ENCODE assay signal across 10 cellular contexts in the genomic region with DNA sequence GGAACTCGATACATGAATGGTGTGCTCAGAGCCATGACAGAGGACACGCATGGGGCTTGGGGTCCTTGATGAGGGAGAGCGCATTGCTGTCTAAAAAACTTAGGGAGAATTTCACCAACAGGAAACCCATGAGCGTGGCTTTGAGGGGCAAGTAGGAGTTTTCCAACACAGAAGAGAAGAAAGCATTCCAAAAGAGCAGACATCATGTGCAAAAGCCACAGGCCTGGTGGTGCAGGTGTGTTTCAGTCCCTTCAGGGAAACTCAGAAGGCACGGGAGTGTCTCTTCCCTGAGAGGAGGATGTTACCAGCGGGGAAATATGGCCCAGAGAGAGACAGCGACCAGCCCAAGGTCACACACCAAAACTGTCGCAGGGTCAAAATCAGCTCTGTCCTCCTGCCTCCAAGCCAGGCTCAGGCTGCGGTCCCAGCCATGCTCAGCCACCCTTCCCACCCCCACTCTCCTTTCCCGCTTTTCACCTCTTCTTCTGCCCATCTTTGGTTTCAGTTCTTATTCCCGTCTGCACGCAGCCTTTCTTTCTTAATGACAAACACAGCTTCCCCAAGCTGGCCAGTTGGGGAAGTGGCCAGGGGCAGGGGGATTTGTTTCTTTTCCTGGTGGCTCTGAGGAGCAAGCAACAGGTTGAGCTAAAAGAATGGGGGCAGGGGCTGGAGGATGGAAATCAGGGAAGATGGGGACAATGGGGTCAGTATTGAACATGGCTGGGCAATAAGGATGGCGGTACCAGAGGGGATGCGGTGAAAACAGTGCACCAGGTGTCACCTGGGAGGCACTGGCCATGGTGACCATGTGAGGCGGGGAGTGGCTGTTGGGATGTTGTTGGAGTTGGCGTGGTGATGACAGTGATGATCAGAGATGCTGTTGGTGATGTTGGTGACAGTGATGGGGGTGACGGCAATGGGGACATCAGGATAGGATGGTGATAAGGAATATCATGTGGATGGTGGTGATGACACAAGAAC. TPM values are rescaled to one million over a fixed set of nuclear protein-coding genes. Genes with fewer than 3 reads are reported as not detected.
DNase-seq lines count a peak whose midpoint lies in the region; ATAC-seq and TF ChIP-seq lines count a peak whose summit lies in the region.
"Had no signal": no experiment of that assay in that cellular context is flagged by ENCODE, and none has a peak within 500 bp of the region (broad histone marks: within the 10 kb centered on the region; RNA-seq: fewer than 3 reads in every experiment).

No MANE protein-coding gene starts in this region.

- no peak overlapping the region for H2BK5ac ChIP-seq in mesenchymal stem cell (ENCODE audit: low read depth, low read length, poor library complexity, severe bottlenecking)

- no peak for ATAC-seq in CD4-positive, CD25-positive, alpha-beta regulatory T cell (ENCODE audit: low read depth in 2 of 2)
- ATAC-seq in HCT116 (no peak), GM18873 (IDR thresholded peaks at IDR 0.05; ENCODE audit: low FRiP score, unreplicated experiment) (no peak), GM18502 (IDR thresholded peaks at IDR 0.05; ENCODE audit: poor library complexity, unreplicated experiment) (no peak), HG03354 (IDR thresholded peaks at IDR 0.05; ENCODE audit: poor library complexity, severe bottlenecking, unreplicated experiment) (no peak)
- no peak for ATAC-seq in activated T-cell treated with anti-CD3 and anti-CD28 coated beads, Interleukin-2, amount 50 U/mL, for 72 hours (replicated peaks in 1 of 2)

- peak overlapping the region in 1 of 2 experiments; percentile 40 for H2BK12ac ChIP-seq in mesenchymal stem cell (ENCODE audit: low read length in 2 of 2)

- no peak for TF ChIP-seq RAD21 in HCT116 (IDR thresholded peaks at IDR 0.05; ENCODE audit: low read depth)

- peak overlapping the region; percentile 97 to 98 (median 98) for H3K27ac Mint-ChIP-seq in CD4-positive, CD25-positive, alpha-beta regulatory T cell
- H3K27ac Mint-ChIP-seq in activated T-cell treated with anti-CD3 and anti-CD28 coated beads, Interleukin-2, amount 50 U/mL, for 72 hours = peak overlapping the region; percentile 94

- no peak overlapping the region for H2BK15ac ChIP-seq in mesenchymal stem cell (ENCODE audit: low read depth, poor library complexity, severe bottlenecking)

- H3K79me2 ChIP-seq in HCT116 (ENCODE audit: insufficient read depth, low read length) = no peaks in the 10 kb centered on the region

- H3K23ac ChIP-seq in mesenchymal stem cell (ENCODE audit: low read length in 2 of 2) = no peak overlapping the region

- POLR2A ChIA-PET in HCT116 (lab: Charles Lee) = no interaction called here

- no peak overlapping the region for H2AFZ ChIP-seq in HCT116 (ENCODE audit: low read depth, low read length, poor library complexity, severe bottlenecking)
- H2AFZ ChIP-seq in mesenchymal stem cell (ENCODE audit: low read depth, low read length) = no peak overlapping the region

- peak overlapping the region; percentile 77 to 99 (median 92) for H3K4me3 Mint-ChIP-seq in CD4-positive, CD25-positive, alpha-beta regulatory T cell
- peak overlapping the region; percentile 86 to 99 for H3K4me3 Mint-ChIP-seq in activated T-cell treated with anti-CD3 and anti-CD28 coated beads, Interleukin-2, amount 50 U/mL, for 72 hours

- no peak for TF ChIP-seq CTCF in HCT116 (IDR thresholded peaks at IDR 0.05 in 2 of 3, conservative IDR thresholded peaks at IDR 0.05 in 1 of 3; ENCODE audit: borderline replicate concordance in 1 of 3, insufficient read depth in 1 of 3, low read depth in 2 of 3, low read length in 2 of 3)

- no peak overlapping the region for H4K8ac ChIP-seq in mesenchymal stem cell (ENCODE audit: low read length)

- no peak for TF ChIP-seq POLR2A in HCT116 (IDR thresholded peaks at IDR 0.05; ENCODE audit: borderline replicate concordance, extremely low read depth, insufficient read depth, insufficient read length)

- BruUV-seq in HCT116 (replicated peaks; lab: Mats Ljungman, UMichigan) = no TSS peak

- intact Hi-C loops in HCT116 (cut with micrococcal nuclease) = no loop called here

- CTCF ChIA-PET in HCT116 (lab: Charles Lee) = interaction anchor here (1.1 kb wide), 1 partner anchor 33 kb away, joined by 3 read pairs; no protein-coding TSS in a partner anchor

- H3K9me2 ChIP-seq in HCT116 (ENCODE audit: insufficient read depth) = no peaks in the 10 kb centered on the region

- no peaks in the 10 kb centered on the region for H3K79me1 ChIP-seq in mesenchymal stem cell (replicated peaks; ENCODE audit: low read length, poor library complexity, severe bottlenecking)

- peaks cover 12 to 100% (median 80%) of the 10 kb centered on the region in 4 donors for H3K4me1 Mint-ChIP-seq in CD4-positive, CD25-positive, alpha-beta regulatory T cell
- H3K4me1 Mint-ChIP-seq in activated T-cell treated with anti-CD3 and anti-CD28 coated beads, Interleukin-2, amount 50 U/mL, for 72 hours (ENCODE audit: low read depth) = peaks cover 100% of the 10 kb centered on the region

- no peaks in the 10 kb centered on the region for H3K27me3 ChIP-seq in CD4-positive, CD25-positive, alpha-beta regulatory T cell (ENCODE audit: control insufficient read depth, insufficient read depth, low read length)
- no peaks in the 10 kb centered on the region for H3K27me3 ChIP-seq in HCT116 (ENCODE audit: insufficient read depth, low read length)
- peaks cover 0 to 31% of the 10 kb centered on the region in 2 experiments for H3K27me3 ChIP-seq in mesenchymal stem cell (ENCODE audit: control insufficient read depth in 1 of 2, insufficient read depth in 1 of 2, low read length in 2 of 2)
- H3K27me3 ChIP-seq: ovary had no signal

- WGBS in mesenchymal stem cell = 94% methylated on average over 17 of the region's 17 CpGs

- no peaks in the 10 kb centered on the region for H3K9me3 Mint-ChIP-seq in CD4-positive, CD25-positive, alpha-beta regulatory T cell
- H3K9me3 Mint-ChIP-seq in activated T-cell treated with anti-CD3 and anti-CD28 coated beads, Interleukin-2, amount 50 U/mL, for 72 hours = no peaks in the 10 kb centered on the region

- H3K4me3 ChIP-seq in CD4-positive, CD25-positive, alpha-beta regulatory T cell (ENCODE audit: low read depth, low read length) = peak overlapping the region; percentile 51
- no peak overlapping the region for H3K4me3 ChIP-seq in HCT116 (replicated peaks in 1 of 2; ENCODE audit: low read depth in 1 of 2, low read length in 2 of 2)
- H3K4me3 ChIP-seq in mesenchymal stem cell (ENCODE audit: insufficient read depth in 1 of 2, low read depth in 1 of 2, low read length in 2 of 2) = no peak overlapping the region
- H3K4me3 ChIP-seq: ovary had no signal

- H3K36me3 Mint-ChIP-seq in CD4-positive, CD25-positive, alpha-beta regulatory T cell = peaks cover 38% of the 10 kb centered on the region
- H3K36me3 Mint-ChIP-seq in activated T-cell treated with anti-CD3 and anti-CD28 coated beads, Interleukin-2, amount 50 U/mL, for 72 hours (ENCODE audit: insufficient read depth in 2 of 2) = peaks cover 5 to 14% of the 10 kb centered on the region in 2 donors

- H3K9me3 ChIP-seq in CD4-positive, CD25-positive, alpha-beta regulatory T cell (ENCODE audit: control insufficient read depth in 2 of 2, low read length in 2 of 2) = no peaks in the 10 kb centered on the region
- H3K9me3 ChIP-seq in HCT116 (ENCODE audit: control insufficient read depth in 1 of 2, insufficient read depth in 1 of 2, low read depth in 1 of 2, low read length in 2 of 2) (no peaks in the 10 kb centered on the region), mesenchymal stem cell (ENCODE audit: control insufficient read depth, low read length) (no peaks in the 10 kb centered on the region)
- H3K9me3 ChIP-seq: ovary had no signal

- H3K14ac ChIP-seq in mesenchymal stem cell (ENCODE audit: low read length in 2 of 2) = no peak overlapping the region

- no peak overlapping the region for H2BK120ac ChIP-seq in mesenchymal stem cell (ENCODE audit: low read depth, low read length)

- H3K4me1 ChIP-seq in CD4-positive, CD25-positive, alpha-beta regulatory T cell (ENCODE audit: control insufficient read depth, insufficient read depth, low read length, poor library complexity, severe bottlenecking) = peaks cover 100% of the 10 kb centered on the region
- H3K4me1 ChIP-seq in HCT116 (ENCODE audit: control insufficient read depth in 1 of 2, insufficient read depth in 2 of 2, low read length in 2 of 2) (peaks cover 2 to 17% of the 10 kb centered on the region in 2 experiments; a peak in 3 of 4 replicates), mesenchymal stem cell (ENCODE audit: control insufficient read depth, insufficient read depth, low read depth, low read length) (peaks cover 19% of the 10 kb centered on the region)

- H3K27ac ChIP-seq in CD4-positive, CD25-positive, alpha-beta regulatory T cell (ENCODE audit: insufficient read depth, low read length, poor library complexity, severe bottlenecking) = peak overlapping the region; percentile 94
- H3K27ac ChIP-seq in HCT116 (ENCODE audit: low read depth, low read length) = no peak overlapping the region
- no peak overlapping the region for H3K27ac ChIP-seq in mesenchymal stem cell (ENCODE audit: low read length, poor library complexity, severe bottlenecking)
- H3K27ac ChIP-seq: ovary had no signal

- H3K4me2 ChIP-seq in HCT116 (ENCODE audit: low read length) (peak overlapping the region; percentile 13; the same call in 1 of the 2 replicates), mesenchymal stem cell (ENCODE audit: low read length, poor library complexity, severe bottlenecking) (no peak overlapping the region)

- no peak overlapping the region for H3K4ac ChIP-seq in mesenchymal stem cell (ENCODE audit: low read depth in 1 of 2, low read length in 2 of 2)

- H3K9ac ChIP-seq in HCT116 (ENCODE audit: low read length) (no peak overlapping the region), mesenchymal stem cell (ENCODE audit: low read length) (no peak overlapping the region)

- H4K20me1 ChIP-seq in HCT116 (ENCODE audit: insufficient read depth) = no peaks in the 10 kb centered on the region

- peaks cover 19% of the 10 kb centered on the region for H3K36me3 ChIP-seq in CD4-positive, CD25-positive, alpha-beta regulatory T cell (ENCODE audit: control insufficient read depth, insufficient read depth, low read length)
- H3K36me3 ChIP-seq in HCT116 (ENCODE audit: control insufficient read depth in 1 of 2, insufficient read depth in 2 of 2, low read length in 2 of 2) (no peaks in the 10 kb centered on the region), mesenchymal stem cell (ENCODE audit: control insufficient read depth in 1 of 2, insufficient read depth in 2 of 2, low read depth in 1 of 2, low read length in 2 of 2) (no peaks in the 10 kb centered on the region)
- H3K36me3 ChIP-seq: ovary had no signal

- no peak for DNase-seq in CD4-positive, CD25-positive, alpha-beta regulatory T cell
- DNase-seq in HCT116 (ENCODE audit: low read depth, low spot score) = no peak
- no peak for DNase-seq in activated T-cell treated with anti-CD3 and anti-CD28 coated beads, Interleukin-2, amount 50 U/mL, for 72 hours
- DNase-seq in mesenchymal stem cell = no peak
- no peak for DNase-seq in kidney tubule cell (ENCODE audit: low spot score)
- DNase-seq: effector CD4-positive, alpha-beta T cell; ovary had no signal

- peaks cover 5% of the 10 kb centered on the region for H3K27me3 Mint-ChIP-seq in CD4-positive, CD25-positive, alpha-beta regulatory T cell
- no peaks in the 10 kb centered on the region for H3K27me3 Mint-ChIP-seq in activated T-cell treated with anti-CD3 and anti-CD28 coated beads, Interleukin-2, amount 50 U/mL, for 72 hours (ENCODE audit: low read depth)

- H3K18ac ChIP-seq in mesenchymal stem cell (ENCODE audit: low read depth in 1 of 2, low read length in 2 of 2) = no peak overlapping the region

- RAD21 ChIA-PET in HCT116 (lab: Charles Lee; ENCODE audit: low non-redundant PET in 1 of 2, low total read pairs in 2 of 2, uncharacterized antibody in 2 of 2, unreplicated experiment in 2 of 2) = no interaction called here

- peak overlapping the region; percentile 54 for H2AK5ac ChIP-seq in mesenchymal stem cell (ENCODE audit: low read length, severe bottlenecking)

- no peak overlapping the region for H4K91ac ChIP-seq in mesenchymal stem cell (ENCODE audit: low read length)

RNA-seq across cellular contexts. Expression of a gene that starts 10.3 kb away (rescaled TPM):
- 589 TPM for total RNA-seq in CD4-positive, CD25-positive, alpha-beta regulatory T cell
- 100 to 1,000 TPM; 552 to 687 (median 620) TPM for polyA plus RNA-seq in CD4-positive, CD25-positive, alpha-beta regulatory T cell
- 1.5 TPM for total RNA-seq in HCT116 (2021; ENCODE audit: unreplicated experiment)
- 0.11 and 0.14 TPM in 2 replicates for polyA plus RNA-seq in HCT116 (2012)
- total RNA-seq in activated T-cell treated with anti-CD3 and anti-CD28 coated beads, Interleukin-2, amount 50 U/mL, for 72 hours = 100 to 1,000 TPM; 220 to 281 TPM
- polyA plus RNA-seq in mesenchymal stem cell (2013, experiment 1 of 2) = 0.97 TPM
- polyA plus RNA-seq in mesenchymal stem cell (2013, experiment 2 of 2) = 0.95 TPM

RNA-seq across cellular contexts. Expression of a gene that starts 23.9 kb away (rescaled TPM):
- 1.9 TPM for total RNA-seq in CD4-positive, CD25-positive, alpha-beta regulatory T cell
- polyA plus RNA-seq in CD4-positive, CD25-positive, alpha-beta regulatory T cell = not detected
- 0.12 TPM for total RNA-seq in HCT116 (2021; ENCODE audit: unreplicated experiment)
- 0.05 and 0.18 TPM in 2 replicates for polyA plus RNA-seq in HCT116 (2012)
- total RNA-seq in activated T-cell treated with anti-CD3 and anti-CD28 coated beads, Interleukin-2, amount 50 U/mL, for 72 hours = 1 to 10 TPM; 1.0 to 1.2 TPM
- 0.03 TPM for polyA plus RNA-seq in mesenchymal stem cell (2013, experiment 1 of 2)
- polyA plus RNA-seq in mesenchymal stem cell (2013, experiment 2 of 2) = 0.04 TPM

Comparison
In these comparisons a context has a peak if more than half of its experiments do, and no peak if none do; other contexts are left out.
1. RNA of a gene that starts 10.3 kb away (total RNA-seq): 589 TPM in CD4-positive, CD25-positive, alpha-beta regulatory T cell (single experiment) and 220 to 281 TPM in activated T-cell treated with anti-CD3 and anti-CD28 coated beads, Interleukin-2, amount 50 U/mL, for 72 hours; 1.5 TPM in HCT116 (single experiment); every median in the first group is over 10 times any median in the second.